Comparison of ENCODE assay signal across 26 cellular contexts in genomic region chr3:176439729-176440128, GRCh38.
"Had no signal": no experiment of that assay in that cellular context is flagged by ENCODE, and none has a peak within 500 bp of the region (broad histone marks: within the 10 kb centered on the region; RNA-seq: fewer than 3 reads in every experiment).

No MANE protein-coding gene starts in this region.

- DNase-seq: colonic mucosa; cortex of kidney; effector CD8-positive, alpha-beta T cell; effector memory CD8-positive, alpha-beta T cell; endodermal cell; erythroblast; esophagus squamous epithelium; foreskin fibroblast; foreskin melanocyte; gastrocnemius medialis; glutamatergic neuron; head of caudate nucleus; heart right ventricle; hippocampal formation; left cardiac atrium; left lung; left ventricle myocardium superior; lower lobe of right lung; mesenchymal stem cell; mucosa of descending colon; naive B cell had no signal

- H3K27ac ChIP-seq: colonic mucosa, epithelial cell of prostate, esophagus squamous epithelium, gastrocnemius medialis, heart right ventricle, left lung, lower lobe of right lung had no signal

- H3K36me3 ChIP-seq: colonic mucosa, esophagus squamous epithelium, gastrocnemius medialis, heart right ventricle, left lung, lower lobe of right lung had no signal

- H3K27me3 ChIP-seq: colonic mucosa, esophagus squamous epithelium, gastrocnemius medialis, heart right ventricle, left lung had no signal

- FAIRE-seq: endometrium, islet of Langerhans, keratinocyte had no signal

- H3K4me3 ChIP-seq: colonic mucosa, esophagus squamous epithelium, gastrocnemius medialis, heart right ventricle, left lung, lower lobe of right lung, mucosa of descending colon had no signal

- H3K9me3 ChIP-seq: colonic mucosa, esophagus squamous epithelium, gastrocnemius medialis, lower lobe of right lung, mucosa of descending colon had no signal

- H3K4me1 ChIP-seq: colonic mucosa, esophagus squamous epithelium, gastrocnemius medialis, heart right ventricle, left lung, lower lobe of right lung had no signal

- ATAC-seq: effector memory CD8-positive, alpha-beta T cell; esophagus mucosa; gastrocnemius medialis; heart right ventricle; left cardiac atrium; left lung; left ventricle myocardium superior; lower lobe of right lung; mucosa of descending colon had no signal
